ENCODE assay signal across 8 cellular contexts in genomic region chr13:70960841-70961443, GRCh38.
DNase-seq lines count a peak whose midpoint lies in the region; ATAC-seq and TF ChIP-seq lines count a peak whose summit lies in the region.

No MANE protein-coding gene starts in this region.

- POLR2A ChIA-PET in AG04450 (lab: Yijun Ruan, JAX): no interaction called here

- no peak overlapping the region for H3K9ac ChIP-seq in colonic mucosa (ENCODE audit: low read depth in 2 of 2, low read length in 2 of 2)

- DNase-seq in AG04450 (ENCODE audit: low read depth, low spot score) (no peak), NCI-H2227 treated with DMSO at 0.1 percent for 48 hours (lab: John Stamatoyannopoulos, UW) (peak; percentile 11), colonic mucosa (no peak), non-pigmented ciliary epithelial cell (ENCODE audit: low read depth) (peak; percentile 6), activated gamma-delta T cell treated with Interleukin-2 at 50 U/mL for 16 hours (no peak)
- DNase-seq in NK-92 treated with Interleukin-12 subunit alpha and Interleukin-12 subunit beta, amount 100 ng/mL, for 24 hours (lab: John Stamatoyannopoulos, UW): no peak

- H3K4me1 ChIP-seq in colonic mucosa: no peaks in the 10 kb centered on the region

- ATAC-seq in GM19328 (IDR thresholded peaks at IDR 0.05; ENCODE audit: unreplicated experiment): peak; percentile 53
- ATAC-seq in GM19455 (IDR thresholded peaks at IDR 0.05; ENCODE audit: unreplicated experiment): no peak

- no peak overlapping the region for H3K27ac ChIP-seq in AG04450 (ENCODE audit: low read depth, low read length)
- H3K27ac ChIP-seq in colonic mucosa: no peak overlapping the region

- no peaks in the 10 kb centered on the region for H3K36me3 ChIP-seq in colonic mucosa

- H3K4me3 ChIP-seq in AG04450 (ENCODE audit: low read depth, low read length) (no peak overlapping the region), colonic mucosa (no peak overlapping the region)

- CTCF ChIA-PET in AG04450 (lab: Charles Lee): interaction anchor here (0.6 to 1.7 kb wide), 11 partner anchors 13 to 1735 kb away, joined by 3 to 12 read pairs (median 3); no protein-coding TSS in a partner anchor

- H3K27me3 ChIP-seq in AG04450 (ENCODE audit: control insufficient read depth, insufficient read depth, low read length) (no peaks in the 10 kb centered on the region), colonic mucosa (no peaks in the 10 kb centered on the region)

- intact Hi-C loops in colonic mucosa (cut with DNase I): loop anchor here (10.0 kb wide), 1 partner anchor 924 kb away; no protein-coding TSS in a partner anchor

- H3K9me3 ChIP-seq in AG04450 (ENCODE audit: control insufficient read depth, insufficient read depth, low read length): no peaks in the 10 kb centered on the region
- no peaks in the 10 kb centered on the region for H3K9me3 ChIP-seq in colonic mucosa

- TF ChIP-seq CTCF in AG04450 (IDR thresholded peaks at IDR 0.05; ENCODE audit: low read depth, low read length) (peak; percentile 67), colonic mucosa (IDR thresholded peaks at IDR 0.05) (peak; percentile 37)

Comparison
In these comparisons a context has a peak if more than half of its experiments do, and no peak if none do; other contexts are left out.
1. DNase-seq: peak in NCI-H2227 treated with DMSO at 0.1 percent for 48 hours (single experiment) and non-pigmented ciliary epithelial cell (single experiment); none in AG04450 (single experiment), colonic mucosa (single experiment), activated gamma-delta T cell treated with Interleukin-2 at 50 U/mL for 16 hours (single experiment) and NK-92 treated with Interleukin-12 subunit alpha and Interleukin-12 subunit beta, amount 100 ng/mL, for 24 hours (single experiment).